8 cellular contexts compared by ENCODE assay signal in genomic region chr15:65184944-65185717, GRCh38. TPM values are rescaled to one million over a fixed set of nuclear protein-coding genes. Genes with fewer than 3 reads are reported as not detected.
DNase-seq lines count a peak whose midpoint lies in the region; ATAC-seq, FAIRE-seq and TF ChIP-seq lines count a peak whose summit lies in the region.

Gene CLPX, minus strand, starts transcription at chr15:65185342. Its CDS starts 189 bp downstream, at chr15:65185153.

- TF ChIP-seq POLR2A in GM18951 (IDR thresholded peaks at IDR 0.05; ENCODE audit: extremely low read depth, insufficient read depth, insufficient read length): peak; percentile 68

- peaks cover 0 to 2% of the 10 kb centered on the region in 2 donors for H3K4me1 ChIP-seq in small intestine (ENCODE audit: control insufficient read depth in 2 of 2, insufficient read depth in 1 of 2, low read depth in 1 of 2, low read length in 1 of 2)

- POLR2A ChIA-PET in WTC11 (lab: Charles Lee): interaction anchor here (0.6 to 1.9 kb wide), 9 partner anchors 9 to 462 kb away, joined by 3 to 13 read pairs (median 4); partner anchors contain the start of genes PARP16 and RNU5B-1

- no peaks in the 10 kb centered on the region for H3K27me3 Mint-ChIP-seq in WTC11 (ENCODE audit: low read depth)

- H3K27ac ChIP-seq in small intestine (ENCODE audit: low read depth in 1 of 2, low read length in 1 of 2): peak within 1 kb of the TSS; percentile 95 to 98

- FAIRE-seq in bronchial epithelial cell (lab: Jason Lieb, UNC) (no peak), small intestine (lab: Jason Lieb, UNC) (no peak)

- peak within 1 kb of the TSS; percentile 93 for H3K4me3 ChIP-seq in bronchial epithelial cell (ENCODE audit: low read depth, low read length)
- peak within 1 kb of the TSS; percentile 80 to 95 for H3K4me3 ChIP-seq in small intestine (ENCODE audit: low read depth in 1 of 2, low read length in 2 of 2)

- H3K9me3 Mint-ChIP-seq in WTC11: no peaks in the 10 kb centered on the region

- WGBS in small intestine, 3 donors: 0 to 1% (median 0%) methylated on average over 50 to 67 of the region's 67 CpGs

- H3K27me3 ChIP-seq in bronchial epithelial cell (ENCODE audit: control insufficient read depth, insufficient read depth, low read length): no peaks in the 10 kb centered on the region
- no peaks in the 10 kb centered on the region for H3K27me3 ChIP-seq in small intestine (ENCODE audit: control insufficient read depth in 2 of 2, insufficient read depth in 2 of 2, low read length in 2 of 2)

- peaks cover 2% of the 10 kb centered on the region; the same call in 1 of the 2 replicates for H3K36me3 Mint-ChIP-seq in WTC11

- H3K36me3 ChIP-seq in bronchial epithelial cell (ENCODE audit: control insufficient read depth, insufficient read depth, low read length) (no peaks in the 10 kb centered on the region), small intestine (ENCODE audit: control insufficient read depth in 2 of 2, insufficient read depth in 2 of 2, low read length in 2 of 2) (peaks cover 0 to 1% of the 10 kb centered on the region in 2 donors)

- TF ChIP-seq CTCF in WTC11 (IDR thresholded peaks at IDR 0.05) (no peak), bronchial epithelial cell (IDR thresholded peaks at IDR 0.05; ENCODE audit: insufficient read depth, low read length, severe bottlenecking) (no peak)

- DNase-seq in AG08395 (ENCODE audit: low spot score) (peak; percentile 97), NCI-H226 (peak; percentile 96), WTC11 (ENCODE audit: low spot score) (peak; percentile 86), bronchial epithelial cell (ENCODE audit: low read depth) (peak; percentile 86), iPS-NIHi7 (ENCODE audit: extremely low spot score) (peak; percentile 95), small intestine (peak; percentile 96)

- peaks cover 17% of the 10 kb centered on the region for H3K4me1 Mint-ChIP-seq in WTC11

- peak; percentile 66 for ATAC-seq in HG03196 (IDR thresholded peaks at IDR 0.05; ENCODE audit: unreplicated experiment)
- peak; percentile 88 for ATAC-seq in WTC11

- peak within 1 kb of the TSS; percentile 95 for H3K27ac Mint-ChIP-seq in WTC11

- CTCF ChIA-PET in WTC11 (lab: Charles Lee): interaction anchor here (0.6 to 2.4 kb wide), 25 partner anchors 27 to 1341 kb away, joined by 3 to 23 read pairs (median 4); partner anchors contain the start of genes PARP16 and RNU5B-1

- H3K4me3 Mint-ChIP-seq in WTC11: peak within 1 kb of the TSS; percentile 96

- in situ Hi-C loops in GM18951 (cut with MboI; ENCODE audit: low sequenced_read_pairs, unreplicated experiment): no loop called here

- no peaks in the 10 kb centered on the region for H3K9me3 ChIP-seq in small intestine (ENCODE audit: control insufficient read depth, low read depth)

TF ChIP-seq in WTC11, 78 proteins besides CTCF, POLR2A, EP300 and RAD21 (continues in another document):
- peak; percentile 50 for TF ChIP-seq FOXP1 (CRISPR knock-in tag; IDR thresholded peaks at IDR 0.05; ENCODE audit: borderline replicate concordance)
- peak; percentile 27; the same call in 1 of the 2 replicates for TF ChIP-seq HMGXB4 (CRISPR knock-in tag; IDR thresholded peaks at IDR 0.05)
- TF ChIP-seq USF1 (CRISPR knock-in tag; IDR thresholded peaks at IDR 0.05): peak; percentile 60; the same call in 1 of the 2 replicates
- 0 out of 2 replicates have a peak, but pooled peaks have one; percentile 26 for TF ChIP-seq IRF1 (CRISPR knock-in tag; IDR thresholded peaks at IDR 0.05)
- TF ChIP-seq ZNF219 (CRISPR knock-in tag; IDR thresholded peaks at IDR 0.05; ENCODE audit: borderline replicate concordance): peak; percentile 73; the same call in 1 of the 2 replicates
- peak; percentile 28; the same call in 1 of the 2 replicates for TF ChIP-seq GABPB1 (CRISPR knock-in tag; IDR thresholded peaks at IDR 0.05)
- TF ChIP-seq ARID4B (CRISPR knock-in tag; IDR thresholded peaks at IDR 0.05; ENCODE audit: borderline replicate concordance): peak; percentile 84; the same call in 1 of the 2 replicates
- TF ChIP-seq ZNF425 (CRISPR knock-in tag; conservative IDR thresholded peaks at IDR 0.05): no peak
- TF ChIP-seq MAX (CRISPR knock-in tag; IDR thresholded peaks at IDR 0.05): peak; percentile 50; the same call in 1 of the 2 replicates

RNA-seq across cellular contexts. Expression of gene CLPX, which starts in this region (rescaled TPM):
- total RNA-seq in WTC11 (2021) (57.9 to 68.7 TPM (median 61.5 TPM) in 3 replicates), bronchial epithelial cell (45.3 and 67.5 TPM in 2 replicates)
- polyA plus RNA-seq in small intestine: 10 to 100 TPM; 13.2 to 18.6 (median 18.2) TPM

Comparison
In these comparisons a context has a peak if more than half of its experiments do, and no peak if none do; other contexts are left out.
1. Peak in every context shown above with its lines: DNase-seq, ATAC-seq, H3K4me3 ChIP-seq and H3K27ac ChIP-seq.